In the genomic region with DNA sequence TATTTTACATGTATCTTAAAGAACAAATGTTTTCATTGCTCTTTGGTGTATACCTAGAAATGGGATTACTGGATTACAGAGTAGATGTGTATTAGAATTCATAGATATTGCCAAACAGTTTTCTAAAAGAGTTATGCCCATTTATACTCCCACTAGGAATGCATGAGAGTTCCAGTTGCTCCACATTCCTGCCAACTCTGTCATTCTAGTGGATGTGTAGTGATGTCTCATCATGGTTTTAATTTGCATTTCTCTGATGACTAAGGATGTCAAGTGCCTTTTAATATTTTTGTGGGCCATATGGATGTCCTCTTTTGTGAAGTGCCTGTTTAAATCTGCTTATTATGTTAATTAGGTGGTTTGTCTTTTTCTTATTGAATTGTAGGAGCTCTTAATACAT, we compare ENCODE assay signal across 22 cellular contexts.
DNase-seq lines count a peak whose midpoint lies in the region; FAIRE-seq and TF ChIP-seq lines count a peak whose summit lies in the region.
"Had no signal": no experiment of that assay in that cellular context is flagged by ENCODE, and none has a peak within 500 bp of the region (broad histone marks: within the 10 kb centered on the region; RNA-seq: fewer than 3 reads in every experiment).

No MANE protein-coding gene starts in this region.

- no peak for TF ChIP-seq CTCF in astrocyte of the cerebellum (IDR thresholded peaks at IDR 0.05; ENCODE audit: low read depth, low read length, missing control alignments)

- no peak for FAIRE-seq in HTR-8/SVneo (lab: Jason Lieb, UNC)
- FAIRE-seq: colon, D721Med, kidney, urothelium cell line had no signal

- in situ Hi-C loops in astrocyte of the cerebellum (cut with HindIII; ENCODE audit: low sequenced_read_pairs): no loop called here

- DNase-seq in AG08396 (ENCODE audit: low spot score): peak; percentile 14
- peak; percentile 71 for DNase-seq in HT1080 (ENCODE audit: low read depth)
- peak; percentile 6 for DNase-seq in astrocyte of the cerebellum (ENCODE audit: low read depth)
- DNase-seq in hepatic stellate cell (ENCODE audit: low spot score): peak; percentile 34
- no peak for DNase-seq in NCI-H2196 treated with DMSO at 0.1 percent for 48 hours (lab: John Stamatoyannopoulos, UW; ENCODE audit: unreplicated experiment)
- DNase-seq in T1000 (lab: John Stamatoyannopoulos, UW): no peak
- no peak for DNase-seq in HTR-8/SVneo (ENCODE audit: insufficient read length, low spot score)
- DNase-seq in stimulated activated CD4-positive, alpha-beta T cell treated with anti-CD3 and anti-CD28 coated beads, Interleukin-4, amount 100 ng/mL, for 24 hours: no peak
- DNase-seq: activated CD4-positive, CD25-positive, alpha-beta regulatory T cell treated with anti-CD3 and anti-CD28 coated beads, Interleukin-2, amount 50 U/mL, for 72 hours; activated CD8-positive, alpha-beta memory T cell treated with anti-CD3 and anti-CD28 coated beads for 24 hours; activated T-cell treated with anti-CD3 and anti-CD28 coated beads, Interleukin-2, amount 50 U/mL, for 4 hours; body of pancreas; GDM1; kidney; NCI-H1092; NCI-H2029; RPMI8226; T-helper 9 cell had no signal

- H3K4me3 ChIP-seq in astrocyte of the cerebellum (ENCODE audit: low read depth, low read length): no peak overlapping the region
- H3K4me3 ChIP-seq: body of pancreas, hepatocyte had no signal

Comparison
In these comparisons a context has a peak if more than half of its experiments do, and no peak if none do; other contexts are left out.
1. DNase-seq: peak in AG08396 (single experiment), HT1080 (single experiment), astrocyte of the cerebellum (single experiment) and hepatic stellate cell (single experiment); none in NCI-H2196 treated with DMSO at 0.1 percent for 48 hours (single experiment), T1000 (single experiment), HTR-8/SVneo (single experiment) and stimulated activated CD4-positive, alpha-beta T cell treated with anti-CD3 and anti-CD28 coated beads, Interleukin-4, amount 100 ng/mL, for 24 hours (single experiment).